In the genomic region with DNA sequence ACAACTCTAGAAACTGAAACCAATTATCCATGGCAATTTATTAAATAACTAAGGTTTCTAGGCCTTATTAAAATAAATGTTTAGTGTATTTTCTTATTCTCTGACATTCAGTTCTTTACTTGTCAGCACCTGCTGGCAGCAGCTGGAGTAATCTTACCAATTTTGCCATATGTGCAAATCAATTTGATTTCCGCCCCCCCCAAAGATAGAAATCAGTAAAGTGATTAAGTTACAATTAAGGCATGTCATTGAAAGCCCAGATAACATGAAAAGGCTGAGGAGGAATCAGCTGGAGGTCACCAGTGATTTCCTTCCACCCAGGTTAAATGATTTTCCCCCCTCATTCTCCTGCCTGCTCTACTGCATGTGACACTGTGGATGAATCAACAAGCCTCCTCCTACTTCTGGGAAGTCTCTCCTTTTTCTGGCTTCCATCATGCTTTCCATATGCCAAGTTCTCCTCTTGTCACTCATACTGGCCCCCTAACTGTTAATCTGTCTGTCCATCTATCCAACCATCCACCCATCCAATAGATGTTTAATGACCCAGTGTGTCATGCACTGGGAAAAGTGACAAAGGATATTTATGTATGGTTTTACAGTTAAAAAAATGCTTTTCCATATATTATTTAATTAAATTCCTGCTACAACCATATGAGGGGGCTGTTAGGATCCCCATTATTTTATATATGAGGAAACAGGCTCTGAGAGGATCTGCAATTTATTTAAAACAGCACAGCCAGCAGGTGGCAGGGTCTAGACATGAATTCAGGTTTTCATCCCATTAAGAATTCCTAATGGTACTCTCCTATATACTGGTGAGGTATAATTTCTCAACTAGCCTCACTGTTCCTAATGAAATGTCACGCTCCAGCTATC, we compare ENCODE assay signal across 8 cellular contexts.
DNase-seq lines count a peak whose midpoint lies in the region; ATAC-seq, FAIRE-seq and TF ChIP-seq lines count a peak whose summit lies in the region.

No MANE protein-coding gene starts in this region.

- CTCF ChIA-PET in endothelial cell of umbilical vein (lab: Charles Lee) = interaction anchor here (0.7 to 4.7 kb wide), 28 partner anchors 9 to 405 kb away, joined by 3 to 66 read pairs (median 3); a partner anchor contains a TSS
- CTCF ChIA-PET in naive thymus-derived CD4-positive, alpha-beta T cell (lab: Charles Lee) = interaction anchor here (0.6 to 6.7 kb wide), 31 partner anchors 8 to 394 kb away, joined by 3 to 107 read pairs (median 4); no protein-coding TSS in a partner anchor

- H3K9ac ChIP-seq in Karpas-422 (ENCODE audit: low read length) (no peak overlapping the region), endothelial cell of umbilical vein (replicated peaks; ENCODE audit: extremely low read depth, insufficient read depth, low read length) (no peak overlapping the region)

- H3K27ac ChIP-seq in Karpas-422 (ENCODE audit: low read length) (no peak overlapping the region), endothelial cell of umbilical vein (ENCODE audit: insufficient read depth, low read depth, low read length) (no peak overlapping the region)
- no peak overlapping the region for H3K27ac ChIP-seq in naive thymus-derived CD4-positive, alpha-beta T cell (ENCODE audit: low read depth, low read length)

- POLR2A ChIA-PET in endothelial cell of umbilical vein (lab: Charles Lee) = no interaction called here
- POLR2A ChIA-PET in naive thymus-derived CD4-positive, alpha-beta T cell (lab: Charles Lee) = interaction anchor here (0.9 to 2.6 kb wide), 10 partner anchors 8 to 282 kb away, joined by 3 to 12 read pairs (median 5); no protein-coding TSS in a partner anchor

- intact Hi-C loops in endothelial cell of umbilical vein (cut with micrococcal nuclease) = loop anchor here (1.0 to 10.0 kb wide), 6 partner anchors 107 to 395 kb away; a partner anchor contains a TSS
- intact Hi-C loops in naive thymus-derived CD4-positive, alpha-beta T cell (cut with micrococcal nuclease) = loop anchor here (1.0 to 10.0 kb wide), 13 partner anchors 49 to 395 kb away; a partner anchor contains a TSS

- peaks cover 0 to 3% (median 0%) of the 10 kb centered on the region in 5 donors for H3K36me3 Mint-ChIP-seq in naive thymus-derived CD4-positive, alpha-beta T cell

- H3K4me3 Mint-ChIP-seq in naive thymus-derived CD4-positive, alpha-beta T cell = peak overlapping the region in 8 of 10 donors; percentile 1 to 82 (median 54)

- no peak overlapping the region for H2AFZ ChIP-seq in Karpas-422 (ENCODE audit: low read length)
- H2AFZ ChIP-seq in endothelial cell of umbilical vein (ENCODE audit: low read depth, low read length) = no peak overlapping the region

- H3K9me1 ChIP-seq in endothelial cell of umbilical vein (replicated peaks; ENCODE audit: control insufficient read depth, extremely low read depth, insufficient read depth, low read length) = no peaks in the 10 kb centered on the region

- no TSS peak for BruUV-seq in endothelial cell of umbilical vein (replicated peaks; lab: Mats Ljungman, UMichigan)

- H3K4me3 ChIP-seq in Karpas-422 (ENCODE audit: low read length) (no peak overlapping the region), endothelial cell of umbilical vein (replicated peaks in 1 of 3; ENCODE audit: insufficient read depth in 1 of 3, low read depth in 1 of 3, low read length in 3 of 3) (no peak overlapping the region)
- no peak overlapping the region for H3K4me3 ChIP-seq in naive thymus-derived CD4-positive, alpha-beta T cell (ENCODE audit: low read length)

- H3K79me2 ChIP-seq in Karpas-422 (ENCODE audit: low read length) = no peaks in the 10 kb centered on the region
- no peaks in the 10 kb centered on the region for H3K79me2 ChIP-seq in endothelial cell of umbilical vein (ENCODE audit: control insufficient read depth, insufficient read depth, low read length)

- peaks cover 22 to 53% (median 43%) of the 10 kb centered on the region in 7 donors for H3K4me1 Mint-ChIP-seq in naive thymus-derived CD4-positive, alpha-beta T cell

- H3K9me3 Mint-ChIP-seq in naive thymus-derived CD4-positive, alpha-beta T cell = peaks cover 0 to 3% (median 0%) of the 10 kb centered on the region in 11 donors

- dilution Hi-C loops in endothelial cell of umbilical vein (cut with MboI; ENCODE audit: extremely low pct_ligation_motif_present, low sequenced_read_pairs) = loop anchor here (25.0 kb wide), 1 partner anchor 252 kb away; no protein-coding TSS in a partner anchor

- no peak for TF ChIP-seq POLR2A in endothelial cell of umbilical vein (IDR thresholded peaks at IDR 0.05; ENCODE audit: low read depth, low read length)

- DNase-seq in DMS53 treated with DMSO at 0.1 percent for 48 hours (lab: John Stamatoyannopoulos, UW; ENCODE audit: unreplicated experiment) (peak; percentile 67), Karpas-422 (peak; percentile 44), SK-N-DZ (ENCODE audit: low spot score) (peak; percentile 60), endothelial cell of umbilical vein (ENCODE audit: low read depth, low spot score) (peak; percentile 64), activated gamma-delta T cell (lab: John Stamatoyannopoulos, UW) (no peak)
- DNase-seq in naive thymus-derived CD4-positive, alpha-beta T cell = peak in 2 of 9 donors; percentile 21 to 24

- no peaks in the 10 kb centered on the region for H3K9me2 ChIP-seq in Karpas-422 (replicated peaks; ENCODE audit: insufficient read depth, low read length)

- H3K9me3 ChIP-seq in Karpas-422 (ENCODE audit: low read length) = no peaks in the 10 kb centered on the region
- no peaks in the 10 kb centered on the region for H3K9me3 ChIP-seq in endothelial cell of umbilical vein (replicated peaks; ENCODE audit: control insufficient read depth, insufficient read depth, low read length)
- H3K9me3 ChIP-seq in naive thymus-derived CD4-positive, alpha-beta T cell (ENCODE audit: control insufficient read depth in 2 of 3, low read length in 3 of 3) = no peaks in the 10 kb centered on the region

- H4K20me1 ChIP-seq in Karpas-422 (ENCODE audit: insufficient read depth, low read depth, low read length) (no peaks in the 10 kb centered on the region), endothelial cell of umbilical vein (replicated peaks; ENCODE audit: control insufficient read depth, extremely low read depth, insufficient read depth, low read length) (no peaks in the 10 kb centered on the region)

- H3K4me2 ChIP-seq in Karpas-422 (ENCODE audit: low read depth, low read length, poor library complexity, severe bottlenecking) (no peak overlapping the region), endothelial cell of umbilical vein (ENCODE audit: insufficient read depth, low read length) (no peak overlapping the region)

- H3K27me3 ChIP-seq in Karpas-422 (ENCODE audit: low read length) (no peaks in the 10 kb centered on the region), endothelial cell of umbilical vein (ENCODE audit: control insufficient read depth in 2 of 2, insufficient read depth in 2 of 2, low read length in 2 of 2) (no peaks in the 10 kb centered on the region)
- H3K27me3 ChIP-seq in naive thymus-derived CD4-positive, alpha-beta T cell (ENCODE audit: control insufficient read depth in 2 of 2, insufficient read depth in 2 of 2, low read length in 2 of 2) = no peaks in the 10 kb centered on the region

- H3K4me1 ChIP-seq in Karpas-422 (ENCODE audit: low read length) (no peaks in the 10 kb centered on the region), endothelial cell of umbilical vein (ENCODE audit: control insufficient read depth, extremely low read depth, insufficient read depth, low read length) (no peaks in the 10 kb centered on the region)
- H3K4me1 ChIP-seq in naive thymus-derived CD4-positive, alpha-beta T cell (ENCODE audit: control insufficient read depth in 2 of 2, insufficient read depth in 2 of 2, low read length in 2 of 2) = peaks cover 31 to 32% of the 10 kb centered on the region in 2 donors

- peak; percentile 60 for FAIRE-seq in endothelial cell of umbilical vein (lab: Jason Lieb, UNC)

- H3K27me3 Mint-ChIP-seq in naive thymus-derived CD4-positive, alpha-beta T cell = peaks cover 0 to 11% (median 0%) of the 10 kb centered on the region in 5 donors

- peak overlapping the region in 8 of 9 donors; percentile 32 to 90 (median 76) for H3K27ac Mint-ChIP-seq in naive thymus-derived CD4-positive, alpha-beta T cell

- TF ChIP-seq CTCF in endothelial cell of umbilical vein (IDR thresholded peaks at IDR 0.05; ENCODE audit: extremely low read depth in 1 of 2, insufficient read depth in 1 of 2, low read depth in 1 of 2, low read length in 2 of 2) = peak; percentile 33 to 43

- H3K36me3 ChIP-seq in Karpas-422 (ENCODE audit: insufficient read depth, low read length) (no peaks in the 10 kb centered on the region), endothelial cell of umbilical vein (ENCODE audit: control insufficient read depth in 2 of 2, extremely low read depth in 1 of 2, insufficient read depth in 2 of 2, low read length in 2 of 2) (no peaks in the 10 kb centered on the region)
- H3K36me3 ChIP-seq in naive thymus-derived CD4-positive, alpha-beta T cell (ENCODE audit: control insufficient read depth in 2 of 3, insufficient read depth in 3 of 3, low read length in 3 of 3) = no peaks in the 10 kb centered on the region

- ATAC-seq in naive thymus-derived CD4-positive, alpha-beta T cell = peak; percentile 52
- ATAC-seq in HG02678 (IDR thresholded peaks at IDR 0.05; ENCODE audit: unreplicated experiment) (no peak), HG03469 (IDR thresholded peaks at IDR 0.05; ENCODE audit: unreplicated experiment) (no peak)

TF ChIP-seq in endothelial cell of umbilical vein, 7 proteins besides CTCF, POLR2A, EP300 and RAD21:
- TF ChIP-seq, protein P1, sequence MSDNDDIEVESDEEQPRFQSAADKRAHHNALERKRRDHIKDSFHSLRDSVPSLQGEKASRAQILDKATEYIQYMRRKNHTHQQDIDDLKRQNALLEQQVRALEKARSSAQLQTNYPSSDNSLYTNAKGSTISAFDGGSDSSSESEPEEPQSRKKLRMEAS (IDR thresholded peaks at IDR 0.05; ENCODE audit: insufficient read depth, insufficient read length) = no peak
- no peak for TF ChIP-seq POLR2AphosphoS5 (IDR thresholded peaks at IDR 0.05; ENCODE audit: insufficient read depth, low read depth, low read length)
- TF ChIP-seq MYC (IDR thresholded peaks at IDR 0.05; ENCODE audit: low read depth, low read length) = no peak
- no peak for TF ChIP-seq EZH2 (IDR thresholded peaks at IDR 0.05; ENCODE audit: borderline replicate concordance, low read depth, low read length, severe bottlenecking)
- no peak for TF ChIP-seq JUN (IDR thresholded peaks at IDR 0.05; ENCODE audit: borderline replicate concordance, insufficient read depth, insufficient read length, low read depth)
